1 cellular context compared by ENCODE assay signal in genomic region chr14:102316746-102317563, GRCh38.
TF ChIP-seq lines count a peak whose summit lies in the region.

No MANE protein-coding gene starts in this region.

TF ChIP-seq in HepG2, 621 proteins besides CTCF, POLR2A, EP300 and RAD21 (continued from another document and continues in another):
- TF ChIP-seq KLF15 (CRISPR knock-in tag; IDR thresholded peaks at IDR 0.05; ENCODE audit: borderline replicate concordance) (peak; percentile 27; the same call in 1 of the 2 replicates), LRRFIP1 (CRISPR knock-in tag; conservative IDR thresholded peaks at IDR 0.05) (no peak), ZNF569 (CRISPR knock-in tag; IDR thresholded peaks at IDR 0.05; ENCODE audit: borderline replicate concordance) (no peak), RCOR2 (CRISPR knock-in tag; IDR thresholded peaks at IDR 0.05) (0 out of 2 replicates have a peak, but pooled peaks have one; percentile 15), MTF1 (CRISPR knock-in tag; IDR thresholded peaks at IDR 0.05) (no peak), ZBTB21 (CRISPR knock-in tag; IDR thresholded peaks at IDR 0.05) (0 out of 2 replicates have a peak, but pooled peaks have one; percentile 8), MYPOP (CRISPR knock-in tag; IDR thresholded peaks at IDR 0.05) (peak; percentile 26; the same call in 1 of the 2 replicates), SNAPC5 (CRISPR knock-in tag; IDR thresholded peaks at IDR 0.05; ENCODE audit: borderline replicate concordance) (no peak), ZBTB33 (CRISPR knock-in tag; IDR thresholded peaks at IDR 0.05) (0 out of 2 replicates have a peak, but pooled peaks have one; percentile 21), FOXA1 (IDR thresholded peaks at IDR 0.05) (no peak), FOXA1 (CRISPR knock-in tag; IDR thresholded peaks at IDR 0.05) (no peak), ZNF292 (CRISPR knock-in tag; IDR thresholded peaks at IDR 0.05; ENCODE audit: borderline replicate concordance, low read depth) (peak; percentile 62; the same call in 1 of the 2 replicates), ZNF670 (CRISPR knock-in tag; IDR thresholded peaks at IDR 0.05; ENCODE audit: borderline replicate concordance) (peak; percentile 72; the same call in 1 of the 2 replicates), ZNF281 (CRISPR knock-in tag; IDR thresholded peaks at IDR 0.05; ENCODE audit: borderline replicate concordance) (peak; percentile 44; the same call in 1 of the 2 replicates), IRX3 (CRISPR knock-in tag; IDR thresholded peaks at IDR 0.05; ENCODE audit: borderline replicate concordance, low read depth) (no peak), ZNF234 (CRISPR knock-in tag; conservative IDR thresholded peaks at IDR 0.05) (no peak), RNF2 (conservative IDR thresholded peaks at IDR 0.05; ENCODE audit: low read depth) (no peak), HNRNPUL1 (IDR thresholded peaks at IDR 0.05; ENCODE audit: low read depth, low read length) (no peak), NPAS2 (CRISPR knock-in tag; IDR thresholded peaks at IDR 0.05; ENCODE audit: borderline replicate concordance) (no peak), AKAP8 (CRISPR knock-in tag; IDR thresholded peaks at IDR 0.05) (no peak), ZFP36 (IDR thresholded peaks at IDR 0.05; ENCODE audit: borderline replicate concordance, low read depth, low read length, partially characterized antibody) (no peak), PPARG (CRISPR knock-in tag; conservative IDR thresholded peaks at IDR 0.05) (no peak; the same call in 1 of the 2 replicates), ZNF816 (CRISPR knock-in tag; IDR thresholded peaks at IDR 0.05; ENCODE audit: borderline replicate concordance) (peak; percentile 39; the same call in 1 of the 2 replicates), ZNF446 (CRISPR knock-in tag; IDR thresholded peaks at IDR 0.05) (no peak), ZBTB44 (CRISPR knock-in tag; IDR thresholded peaks at IDR 0.05) (no peak), BHLHE40 (IDR thresholded peaks at IDR 0.05; ENCODE audit: low read length) (no peak), ARID5B (CRISPR knock-in tag; IDR thresholded peaks at IDR 0.05) (peak; percentile 29; the same call in 1 of the 2 replicates), ZHX2 (IDR thresholded peaks at IDR 0.05; ENCODE audit: low read depth) (no peak), ZHX2 (CRISPR knock-in tag; IDR thresholded peaks at IDR 0.05; ENCODE audit: borderline replicate concordance) (no peak), ZNF124 (CRISPR knock-in tag; IDR thresholded peaks at IDR 0.05) (peak; percentile 89), SMYD3 (CRISPR knock-in tag; IDR thresholded peaks at IDR 0.05) (no peak), NR2C2 (CRISPR knock-in tag; IDR thresholded peaks at IDR 0.05; ENCODE audit: borderline replicate concordance) (peak; percentile 43; the same call in 1 of the 2 replicates), DR1 (CRISPR knock-in tag; IDR thresholded peaks at IDR 0.05) (peak; percentile 35; the same call in 1 of the 2 replicates), ASH2L (IDR thresholded peaks at IDR 0.05; ENCODE audit: insufficient read length, low read depth, low read length) (peak; percentile 87), ZSCAN5A (CRISPR knock-in tag; IDR thresholded peaks at IDR 0.05; ENCODE audit: borderline replicate concordance) (no peak), SALL1 (CRISPR knock-in tag; IDR thresholded peaks at IDR 0.05) (peak; percentile 23; the same call in 1 of the 2 replicates), ZNF20 (CRISPR knock-in tag; IDR thresholded peaks at IDR 0.05) (0 out of 2 replicates have a peak, but pooled peaks have one; percentile 67), JDP2 (CRISPR knock-in tag; IDR thresholded peaks at IDR 0.05; ENCODE audit: borderline replicate concordance) (no peak)
